Comparison of ENCODE assay signal across 1 cellular context in the genomic region with DNA sequence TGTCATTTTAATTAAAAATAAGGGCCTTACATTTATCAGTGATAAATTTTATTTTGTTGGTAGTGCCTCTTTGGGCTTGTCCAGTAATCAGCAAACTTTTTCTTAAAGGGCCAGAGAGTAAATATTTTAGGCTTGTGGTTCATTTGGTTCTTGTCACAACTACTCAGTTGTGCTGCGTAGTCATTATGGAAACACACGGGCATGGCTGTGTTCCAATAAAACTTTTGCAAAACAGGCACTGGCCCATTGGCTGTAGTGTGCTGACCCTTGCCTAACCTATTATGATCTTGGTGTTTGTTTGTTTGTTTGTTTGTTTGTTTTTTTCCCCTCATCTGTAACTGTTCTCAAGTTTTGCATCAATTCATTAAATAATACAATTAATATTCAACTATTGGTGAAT.
TF ChIP-seq lines count a peak whose summit lies in the region.

No MANE protein-coding gene starts in this region.

TF ChIP-seq in GM12878, 131 proteins besides CTCF, POLR2A, EP300 and RAD21:
- TF ChIP-seq ZNF622 (IDR thresholded peaks at IDR 0.05), result no peak
- TF ChIP-seq TCF3 (IDR thresholded peaks at IDR 0.05; ENCODE audit: borderline replicate concordance, insufficient read depth, low read depth, low read length), result no peak
- no peak for TF ChIP-seq HDAC2 (IDR thresholded peaks at IDR 0.05)
- TF ChIP-seq MYC (IDR thresholded peaks at IDR 0.05; ENCODE audit: insufficient read depth, insufficient read length, insufficient replicate concordance, low read length, severe bottlenecking), result no peak
- no peak for TF ChIP-seq PML (IDR thresholded peaks at IDR 0.05; ENCODE audit: low read length)
- no peak for TF ChIP-seq SUZ12 (IDR thresholded peaks at IDR 0.05; ENCODE audit: unreplicated experiment)
- no peak for TF ChIP-seq HDAC6 (IDR thresholded peaks at IDR 0.05; ENCODE audit: unreplicated experiment)
- TF ChIP-seq E2F4 (IDR thresholded peaks at IDR 0.05; ENCODE audit: low read depth, low read length), result no peak
- TF ChIP-seq ZSCAN29 (IDR thresholded peaks at IDR 0.05), result no peak
- TF ChIP-seq, protein P1, sequence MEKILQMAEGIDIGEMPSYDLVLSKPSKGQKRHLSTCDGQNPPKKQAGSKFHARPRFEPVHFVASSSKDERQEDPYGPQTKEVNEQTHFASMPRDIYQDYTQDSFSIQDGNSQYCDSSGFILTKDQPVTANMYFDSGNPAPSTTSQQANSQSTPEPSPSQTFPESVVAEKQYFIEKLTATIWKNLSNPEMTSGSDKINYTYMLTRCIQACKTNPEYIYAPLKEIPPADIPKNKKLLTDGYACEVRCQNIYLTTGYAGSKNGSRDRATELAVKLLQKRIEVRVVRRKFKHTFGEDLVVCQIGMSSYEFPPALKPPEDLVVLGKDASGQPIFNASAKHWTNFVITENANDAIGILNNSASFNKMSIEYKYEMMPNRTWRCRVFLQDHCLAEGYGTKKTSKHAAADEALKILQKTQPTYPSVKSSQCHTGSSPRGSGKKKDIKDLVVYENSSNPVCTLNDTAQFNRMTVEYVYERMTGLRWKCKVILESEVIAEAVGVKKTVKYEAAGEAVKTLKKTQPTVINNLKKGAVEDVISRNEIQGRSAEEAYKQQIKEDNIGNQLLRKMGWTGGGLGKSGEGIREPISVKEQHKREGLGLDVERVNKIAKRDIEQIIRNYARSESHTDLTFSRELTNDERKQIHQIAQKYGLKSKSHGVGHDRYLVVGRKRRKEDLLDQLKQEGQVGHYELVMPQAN (conservative IDR thresholded peaks at IDR 0.05), result no peak
- TF ChIP-seq EZH2 (IDR thresholded peaks at IDR 0.05; ENCODE audit: borderline replicate concordance, control insufficient read depth, low read depth, low read length), result no peak
- no peak for TF ChIP-seq POLR2AphosphoS2 (IDR thresholded peaks at IDR 0.05; ENCODE audit: low read depth, low read length)
- no peak for TF ChIP-seq ETV6 (conservative IDR thresholded peaks at IDR 0.05 in 1 of 2, IDR thresholded peaks at IDR 0.05 in 1 of 2; ENCODE audit: borderline replicate concordance in 1 of 2, low read depth in 1 of 2)
- no peak for TF ChIP-seq ZNF217 (IDR thresholded peaks at IDR 0.05)
- no peak for TF ChIP-seq ZZZ3 (IDR thresholded peaks at IDR 0.05; ENCODE audit: control insufficient read depth, insufficient read length, low read depth)
- no peak for TF ChIP-seq SIN3A (IDR thresholded peaks at IDR 0.05; ENCODE audit: low read depth, low read length)
- no peak for TF ChIP-seq MTA2 (IDR thresholded peaks at IDR 0.05; ENCODE audit: low read depth)
- TF ChIP-seq, protein P2, sequence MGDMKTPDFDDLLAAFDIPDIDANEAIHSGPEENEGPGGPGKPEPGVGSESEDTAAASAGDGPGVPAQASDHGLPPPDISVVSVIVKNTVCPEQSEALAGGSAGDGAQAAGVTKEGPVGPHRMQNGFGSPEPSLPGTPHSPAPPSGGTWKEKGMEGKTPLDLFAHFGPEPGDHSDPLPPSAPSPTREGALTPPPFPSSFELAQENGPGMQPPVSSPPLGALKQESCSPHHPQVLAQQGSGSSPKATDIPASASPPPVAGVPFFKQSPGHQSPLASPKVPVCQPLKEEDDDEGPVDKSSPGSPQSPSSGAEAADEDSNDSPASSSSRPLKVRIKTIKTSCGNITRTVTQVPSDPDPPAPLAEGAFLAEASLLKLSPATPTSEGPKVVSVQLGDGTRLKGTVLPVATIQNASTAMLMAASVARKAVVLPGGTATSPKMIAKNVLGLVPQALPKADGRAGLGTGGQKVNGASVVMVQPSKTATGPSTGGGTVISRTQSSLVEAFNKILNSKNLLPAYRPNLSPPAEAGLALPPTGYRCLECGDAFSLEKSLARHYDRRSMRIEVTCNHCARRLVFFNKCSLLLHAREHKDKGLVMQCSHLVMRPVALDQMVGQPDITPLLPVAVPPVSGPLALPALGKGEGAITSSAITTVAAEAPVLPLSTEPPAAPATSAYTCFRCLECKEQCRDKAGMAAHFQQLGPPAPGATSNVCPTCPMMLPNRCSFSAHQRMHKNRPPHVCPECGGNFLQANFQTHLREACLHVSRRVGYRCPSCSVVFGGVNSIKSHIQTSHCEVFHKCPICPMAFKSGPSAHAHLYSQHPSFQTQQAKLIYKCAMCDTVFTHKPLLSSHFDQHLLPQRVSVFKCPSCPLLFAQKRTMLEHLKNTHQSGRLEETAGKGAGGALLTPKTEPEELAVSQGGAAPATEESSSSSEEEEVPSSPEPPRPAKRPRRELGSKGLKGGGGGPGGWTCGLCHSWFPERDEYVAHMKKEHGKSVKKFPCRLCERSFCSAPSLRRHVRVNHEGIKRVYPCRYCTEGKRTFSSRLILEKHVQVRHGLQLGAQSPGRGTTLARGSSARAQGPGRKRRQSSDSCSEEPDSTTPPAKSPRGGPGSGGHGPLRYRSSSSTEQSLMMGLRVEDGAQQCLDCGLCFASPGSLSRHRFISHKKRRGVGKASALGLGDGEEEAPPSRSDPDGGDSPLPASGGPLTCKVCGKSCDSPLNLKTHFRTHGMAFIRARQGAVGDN (IDR thresholded peaks at IDR 0.05), result no peak
- TF ChIP-seq, protein P3, sequence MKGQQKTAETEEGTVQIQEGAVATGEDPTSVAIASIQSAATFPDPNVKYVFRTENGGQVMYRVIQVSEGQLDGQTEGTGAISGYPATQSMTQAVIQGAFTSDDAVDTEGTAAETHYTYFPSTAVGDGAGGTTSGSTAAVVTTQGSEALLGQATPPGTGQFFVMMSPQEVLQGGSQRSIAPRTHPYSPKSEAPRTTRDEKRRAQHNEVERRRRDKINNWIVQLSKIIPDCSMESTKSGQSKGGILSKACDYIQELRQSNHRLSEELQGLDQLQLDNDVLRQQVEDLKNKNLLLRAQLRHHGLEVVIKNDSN (IDR thresholded peaks at IDR 0.05; ENCODE audit: borderline replicate concordance, extremely low read length, insufficient read depth, low read depth, low read length), result no peak
TF ChIP-seq in GM12878: peak in this region for 0.
